Comparison of ENCODE assay signal across 14 cellular contexts in the genomic region with DNA sequence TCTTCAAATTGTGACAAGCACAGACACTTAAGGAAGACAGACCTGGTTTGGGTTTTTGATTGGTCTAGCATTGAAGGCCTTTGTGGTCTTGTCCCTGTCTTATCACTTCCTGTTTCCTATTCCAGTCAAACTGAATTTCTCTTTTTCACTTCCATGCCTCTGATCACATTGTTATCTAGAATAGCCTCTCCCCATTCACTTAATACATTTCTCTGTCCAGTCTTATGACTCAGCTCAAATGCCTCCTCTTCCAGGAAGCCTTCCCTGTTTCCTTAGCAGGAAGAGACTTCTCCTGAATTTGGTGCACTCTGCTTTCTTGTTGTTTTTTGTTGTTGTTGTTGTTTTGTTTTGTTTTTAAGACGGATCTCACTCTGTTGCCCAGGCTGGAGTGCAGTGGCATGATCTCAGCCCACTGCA. TPM values are rescaled to one million over a fixed set of nuclear protein-coding genes. Genes with fewer than 3 reads are reported as not detected.
DNase-seq lines count a peak whose midpoint lies in the region; ATAC-seq and TF ChIP-seq lines count a peak whose summit lies in the region.
"Had no signal": no experiment of that assay in that cellular context is flagged by ENCODE, and none has a peak within 500 bp of the region (broad histone marks: within the 10 kb centered on the region; RNA-seq: fewer than 3 reads in every experiment).

No MANE protein-coding gene starts in this region.

- H3K4me1 ChIP-seq in mucosa of rectum (ENCODE audit: control insufficient read depth in 2 of 2, insufficient read depth in 2 of 2, low read length in 2 of 2), result peaks cover 10 to 12% of the 10 kb centered on the region in 2 donors

- H3K4me3 ChIP-seq in mucosa of rectum (ENCODE audit: low read length in 2 of 2), result no peak overlapping the region
- H3K4me3 ChIP-seq: cardiac muscle cell had no signal

- peak overlapping the region; percentile 0 to 24 for H3K27ac ChIP-seq in mucosa of rectum (ENCODE audit: low read depth in 2 of 2, low read length in 2 of 2)
- H3K27ac ChIP-seq: cardiac muscle cell, neutrophil had no signal

- POLR2A ChIA-PET in activated naive CD8-positive, alpha-beta T cell treated with anti-CD3 and anti-CD28 coated beads, Interleukin-2, amount 10 ng/mL, durations not matched to agents 7 days and 5 days (lab: Charles Lee), result no interaction called here

- H3K4me3 Mint-ChIP-seq in CD14-positive monocyte, result peak overlapping the region in 1 of 2 donors; percentile 28
- no peak overlapping the region for H3K4me3 Mint-ChIP-seq in activated naive CD8-positive, alpha-beta T cell treated with anti-CD3 and anti-CD28 coated beads, Interleukin-2, amount 10 ng/mL, durations not matched to agents 7 days and 5 days

- H3K9me3 Mint-ChIP-seq in CD14-positive monocyte, result no peaks in the 10 kb centered on the region
- no peaks in the 10 kb centered on the region for H3K9me3 Mint-ChIP-seq in activated naive CD8-positive, alpha-beta T cell treated with anti-CD3 and anti-CD28 coated beads, Interleukin-2, amount 10 ng/mL, durations not matched to agents 7 days and 5 days
- H3K9me3 Mint-ChIP-seq: CD4-positive, alpha-beta memory T cell had no signal

- peaks cover 0 to 6% (median 2%) of the 10 kb centered on the region in 3 donors for H3K27me3 Mint-ChIP-seq in CD14-positive monocyte (ENCODE audit: low read depth in 3 of 3)
- no peaks in the 10 kb centered on the region for H3K27me3 Mint-ChIP-seq in activated naive CD8-positive, alpha-beta T cell treated with anti-CD3 and anti-CD28 coated beads, Interleukin-2, amount 10 ng/mL, durations not matched to agents 7 days and 5 days
- H3K27me3 Mint-ChIP-seq: CD4-positive, alpha-beta memory T cell had no signal

- peak overlapping the region in 6 of 7 donors; percentile 22 to 90 (median 78) for H3K27ac Mint-ChIP-seq in CD14-positive monocyte
- H3K27ac Mint-ChIP-seq in activated naive CD8-positive, alpha-beta T cell treated with anti-CD3 and anti-CD28 coated beads, Interleukin-2, amount 10 ng/mL, durations not matched to agents 7 days and 5 days, result peak overlapping the region; percentile 0

- TF ChIP-seq CTCF in CD14-positive monocyte (IDR thresholded peaks at IDR 0.05), result no peak

- intact Hi-C loops in CD14-positive monocyte (cut with micrococcal nuclease), result loop anchor here in 1 of 2 donors (5.0 kb wide), 1 partner anchor 93 kb away; no protein-coding TSS in a partner anchor

- H3K36me3 ChIP-seq in mucosa of rectum (ENCODE audit: control insufficient read depth in 2 of 2, insufficient read depth in 2 of 2, low read length in 2 of 2), result peaks cover 9 to 12% of the 10 kb centered on the region in 2 donors
- H3K36me3 ChIP-seq: neutrophil had no signal

- H3K4me1 Mint-ChIP-seq in CD14-positive monocyte, result peaks cover 60% of the 10 kb centered on the region
- H3K4me1 Mint-ChIP-seq in activated naive CD8-positive, alpha-beta T cell treated with anti-CD3 and anti-CD28 coated beads, Interleukin-2, amount 10 ng/mL, durations not matched to agents 7 days and 5 days, result peaks cover 14% of the 10 kb centered on the region

- no peak overlapping the region for H3K9ac ChIP-seq in mucosa of rectum (ENCODE audit: low read depth in 1 of 2, low read length in 2 of 2)

- no peaks in the 10 kb centered on the region for H3K9me3 ChIP-seq in mucosa of rectum (ENCODE audit: control insufficient read depth in 2 of 2, low read length in 2 of 2)
- H3K9me3 ChIP-seq: neutrophil had no signal

- H3K27me3 ChIP-seq in mucosa of rectum (ENCODE audit: control insufficient read depth in 2 of 2, insufficient read depth in 2 of 2, low read length in 2 of 2), result no peaks in the 10 kb centered on the region
- H3K27me3 ChIP-seq: cardiac muscle cell, neutrophil had no signal

- H3K36me3 Mint-ChIP-seq in CD14-positive monocyte, result peaks cover 56 to 69% of the 10 kb centered on the region in 2 donors
- H3K36me3 Mint-ChIP-seq in activated naive CD8-positive, alpha-beta T cell treated with anti-CD3 and anti-CD28 coated beads, Interleukin-2, amount 10 ng/mL, durations not matched to agents 7 days and 5 days, result peaks cover 36% of the 10 kb centered on the region

- DNase-seq in CD14-positive monocyte (ENCODE audit: low spot score) (no peak), MV-4-11 (lab: John Stamatoyannopoulos, UW) (peak; percentile 97), DMS153 (lab: John Stamatoyannopoulos, UW) (no peak), NCI-H748 treated with DMSO at 0.1 percent for 48 hours (lab: John Stamatoyannopoulos, UW) (no peak)
- no peak for DNase-seq in activated naive CD8-positive, alpha-beta T cell treated with anti-CD3 and anti-CD28 coated beads, Interleukin-2, amount 10 ng/mL, durations not matched to agents 7 days and 5 days
- DNase-seq: CD4-positive, alpha-beta memory T cell; NCI-H1048; stimulated activated naive CD4-positive, alpha-beta T cell treated with Interleukin-2 at 50 U/mL for 16 hours; T1000 had no signal

- no peak for ATAC-seq in activated naive CD8-positive, alpha-beta T cell treated with anti-CD3 and anti-CD28 coated beads, Interleukin-2, amount 10 ng/mL, durations not matched to agents 7 days and 5 days (ENCODE audit: low read depth)
- ATAC-seq in HG02642 (IDR thresholded peaks at IDR 0.05; ENCODE audit: poor library complexity, unreplicated experiment) (no peak), GM19463 (IDR thresholded peaks at IDR 0.05; ENCODE audit: unreplicated experiment) (no peak)

RNA-seq across cellular contexts. Expression of gene LIMD1, which starts 45.5 kb away (rescaled TPM):
- 1 to 10 TPM; 6.0 to 8.5 TPM for polyA plus RNA-seq in CD14-positive monocyte
- 10 to 100 TPM; 47.3 to 47.5 TPM for total RNA-seq in activated naive CD8-positive, alpha-beta T cell treated with anti-CD3 and anti-CD28 coated beads, Interleukin-2, amount 10 ng/mL, durations not matched to agents 7 days and 5 days

RNA-seq across cellular contexts. Expression of gene SACM1L, which starts 49.1 kb away (rescaled TPM):
- polyA plus RNA-seq in CD14-positive monocyte, result 10 to 100 TPM; 14.6 to 21.5 TPM
- 10 to 100 TPM; 89.8 to 91.6 TPM for total RNA-seq in activated naive CD8-positive, alpha-beta T cell treated with anti-CD3 and anti-CD28 coated beads, Interleukin-2, amount 10 ng/mL, durations not matched to agents 7 days and 5 days
